ENCODE assay signal across 37 cellular contexts in the genomic region with DNA sequence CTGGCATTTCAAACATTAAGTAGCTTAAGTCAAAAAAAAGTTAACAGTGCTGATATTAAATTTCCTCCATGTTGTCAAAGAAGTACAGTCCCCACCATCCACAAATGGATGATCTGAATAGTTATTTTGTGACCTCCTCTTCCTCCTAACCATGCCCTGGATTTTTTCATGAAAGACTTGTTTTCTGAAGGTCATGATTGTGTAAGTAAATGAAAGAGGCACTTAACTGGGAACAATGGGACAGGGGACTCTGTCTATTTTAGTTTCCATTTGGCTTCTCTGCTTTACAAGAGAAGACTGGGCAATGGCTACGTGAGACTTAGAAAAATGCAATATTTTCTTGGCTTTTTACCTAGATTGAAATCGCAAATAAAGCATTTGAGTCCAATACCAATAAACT. TPM values are rescaled to one million over a fixed set of nuclear protein-coding genes. Genes with fewer than 3 reads are reported as not detected.
"Had no signal": no experiment of that assay in that cellular context is flagged by ENCODE, and none has a peak within 500 bp of the region (broad histone marks: within the 10 kb centered on the region; RNA-seq: fewer than 3 reads in every experiment).

No MANE protein-coding gene starts in this region.

- FAIRE-seq: colon, endometrium, endothelial cell of umbilical vein had no signal

- H3K27ac Mint-ChIP-seq: activated CD4-positive, alpha-beta memory T cell treated with anti-CD3 and anti-CD28 coated beads for 36 hours; activated CD4-positive, alpha-beta T cell treated with anti-CD3 and anti-CD28 coated beads for 36 hours; activated CD4-positive, alpha-beta T cell treated with anti-CD3 and anti-CD28 coated beads, Interleukin-2, amount 10 ng/mL, durations not matched to agents 24 days and 14 days; activated CD8-positive, alpha-beta memory T cell treated with anti-CD3 and anti-CD28 coated beads, Interleukin-2, amount 10 ng/mL, durations not matched to agents 7 days and 5 days; activated CD8-positive, alpha-beta T cell treated with anti-CD3 and anti-CD28 coated beads, Interleukin-2, amount 10 ng/mL, durations not matched to agents 7 days and 5 days; activated naive CD4-positive, alpha-beta T cell treated with anti-CD3 and anti-CD28 coated beads for 36 hours; activated naive CD4-positive, alpha-beta T cell treated with anti-CD3 and anti-CD28 coated beads, Interleukin-2, amount 50 U/mL, for 24 hours; activated naive CD8-positive, alpha-beta T cell treated with anti-CD3 and anti-CD28 coated beads for 36 hours; activated naive CD8-positive, alpha-beta T cell treated with anti-CD3 and anti-CD28 coated beads, Interleukin-2, amount 50 U/mL, for 24 hours; activated T-helper 1 cell treated with anti-CD3 and anti-CD28 coated beads, Interleukin-12 subunit alpha, Interleukin-12 subunit beta, Interleukin-2, Interleukin-4 antibody, amounts not matched to agents 30 ng/mL and 10 ng/mL and 1 ng/mL, durations not matched to agents 14 hours and 24 hours and 36 hours; activated T-helper 2 cell treated with anti-CD3 and anti-CD28 coated beads, Interferon-gamma antibody, Interleukin-2, Interleukin-4, amounts not matched to agents 10 μg/mL and 5 μg/mL and 100 μg/mL, durations not matched to agents 14 hours and 24 hours and 36 hours; T-cell; T-helper 1 cell treated with Interleukin-12 subunit alpha and Interleukin-12 subunit beta and Interleukin-4 antibody, amounts not matched to agents 30 μg/mL and 1 μg/mL, for 36 hours; T-helper 2 cell treated with Interferon-gamma antibody and Interleukin-4, amounts not matched to agents 5 μg/mL and 100 μg/mL, for 36 hours had no signal

- H3K4me3 ChIP-seq: adrenal gland, body of pancreas, esophagus squamous epithelium, gastroesophageal sphincter had no signal

- DNase-seq: activated CD4-positive, alpha-beta memory T cell treated with anti-CD3 and anti-CD28 coated beads for 36 hours; activated CD4-positive, alpha-beta T cell treated with anti-CD3 and anti-CD28 coated beads for 36 hours; activated CD4-positive, alpha-beta T cell treated with anti-CD3 and anti-CD28 coated beads, Interleukin-2, amount 10 ng/mL, durations not matched to agents 24 days and 14 days; activated CD4-positive, CD25-positive, alpha-beta regulatory T cell; activated CD4-positive, CD25-positive, alpha-beta regulatory T cell treated with anti-CD3 and anti-CD28 coated beads, Interleukin-2, amount 50 U/mL, for 72 hours; activated CD8-positive, alpha-beta memory T cell treated with anti-CD3 and anti-CD28 coated beads, Interleukin-2, amount 10 ng/mL, durations not matched to agents 7 days and 5 days; activated CD8-positive, alpha-beta memory T cell treated with anti-CD3 and anti-CD28 coated beads, Interleukin-2, amount 50 U/mL, for 4 hours; activated CD8-positive, alpha-beta T cell treated with anti-CD3 and anti-CD28 coated beads, Interleukin-2, amount 10 ng/mL, durations not matched to agents 7 days and 5 days; activated effector memory CD4-positive, alpha-beta T cell treated with anti-CD3 and anti-CD28 coated beads, Interleukin-2, amount 50 U/mL, for 16 hours; activated naive CD4-positive, alpha-beta T cell treated with anti-CD3 and anti-CD28 coated beads for 36 hours; activated naive CD8-positive, alpha-beta T cell treated with anti-CD3 and anti-CD28 coated beads for 36 hours; activated naive CD8-positive, alpha-beta T cell treated with anti-CD3 and anti-CD28 coated beads, Interleukin-2, amount 50 U/mL, for 24 hours; activated T-cell treated with anti-CD3 and anti-CD28 coated beads, Interleukin-2, amount 50 U/mL, for 1 hour; activated T-cell treated with anti-CD3 and anti-CD28 coated beads, Interleukin-2, amount 50 U/mL, for 48 hours; adrenal gland; amygdala; aorta; body of pancreas; caudate nucleus; cortex of kidney; dermis blood vessel endothelial cell; effector CD8-positive, alpha-beta T cell; esophagus squamous epithelium; foreskin melanocyte; T-cell; T1000; WERI-Rb-1 had no signal

- H3K27ac ChIP-seq: adrenal gland, body of pancreas, epithelial cell of prostate, esophagus squamous epithelium, gastroesophageal sphincter, WERI-Rb-1 had no signal

- H3K4me3 Mint-ChIP-seq: activated CD4-positive, alpha-beta memory T cell treated with anti-CD3 and anti-CD28 coated beads for 36 hours; activated CD4-positive, alpha-beta T cell treated with anti-CD3 and anti-CD28 coated beads for 36 hours; activated CD4-positive, alpha-beta T cell treated with anti-CD3 and anti-CD28 coated beads, Interleukin-2, amount 10 ng/mL, durations not matched to agents 24 days and 14 days; activated CD8-positive, alpha-beta memory T cell treated with anti-CD3 and anti-CD28 coated beads, Interleukin-2, amount 10 ng/mL, durations not matched to agents 7 days and 5 days; activated CD8-positive, alpha-beta T cell treated with anti-CD3 and anti-CD28 coated beads, Interleukin-2, amount 10 ng/mL, durations not matched to agents 7 days and 5 days; activated naive CD4-positive, alpha-beta T cell treated with anti-CD3 and anti-CD28 coated beads for 36 hours; activated naive CD4-positive, alpha-beta T cell treated with anti-CD3 and anti-CD28 coated beads, Interleukin-2, amount 50 U/mL, for 24 hours; activated naive CD8-positive, alpha-beta T cell treated with anti-CD3 and anti-CD28 coated beads for 36 hours; activated naive CD8-positive, alpha-beta T cell treated with anti-CD3 and anti-CD28 coated beads, Interleukin-2, amount 50 U/mL, for 24 hours; activated T-helper 1 cell treated with anti-CD3 and anti-CD28 coated beads, Interleukin-12 subunit alpha, Interleukin-12 subunit beta, Interleukin-2, Interleukin-4 antibody, amounts not matched to agents 30 ng/mL and 10 ng/mL and 1 ng/mL, durations not matched to agents 14 hours and 24 hours and 36 hours; T-cell; T-helper 1 cell treated with Interleukin-12 subunit alpha and Interleukin-12 subunit beta and Interleukin-4 antibody, amounts not matched to agents 30 μg/mL and 1 μg/mL, for 36 hours; T-helper 2 cell treated with Interferon-gamma antibody and Interleukin-4, amounts not matched to agents 5 μg/mL and 100 μg/mL, for 36 hours had no signal

- H3K9me3 Mint-ChIP-seq: activated CD4-positive, alpha-beta memory T cell treated with anti-CD3 and anti-CD28 coated beads for 36 hours; activated CD4-positive, alpha-beta T cell treated with anti-CD3 and anti-CD28 coated beads, Interleukin-2, amount 10 ng/mL, durations not matched to agents 24 days and 14 days; activated naive CD4-positive, alpha-beta T cell treated with anti-CD3 and anti-CD28 coated beads for 36 hours; activated naive CD4-positive, alpha-beta T cell treated with anti-CD3 and anti-CD28 coated beads, Interleukin-2, amount 50 U/mL, for 24 hours; activated naive CD8-positive, alpha-beta T cell treated with anti-CD3 and anti-CD28 coated beads for 36 hours; activated naive CD8-positive, alpha-beta T cell treated with anti-CD3 and anti-CD28 coated beads, Interleukin-2, amount 50 U/mL, for 24 hours; activated T-helper 1 cell treated with anti-CD3 and anti-CD28 coated beads, Interleukin-12 subunit alpha, Interleukin-12 subunit beta, Interleukin-2, Interleukin-4 antibody, amounts not matched to agents 30 ng/mL and 10 ng/mL and 1 ng/mL, durations not matched to agents 14 hours and 24 hours and 36 hours; activated T-helper 2 cell treated with anti-CD3 and anti-CD28 coated beads, Interferon-gamma antibody, Interleukin-2, Interleukin-4, amounts not matched to agents 10 μg/mL and 5 μg/mL and 100 μg/mL, durations not matched to agents 14 hours and 24 hours and 36 hours; T-cell; T-helper 1 cell treated with Interleukin-12 subunit alpha and Interleukin-12 subunit beta and Interleukin-4 antibody, amounts not matched to agents 30 μg/mL and 1 μg/mL, for 36 hours; T-helper 2 cell treated with Interferon-gamma antibody and Interleukin-4, amounts not matched to agents 5 μg/mL and 100 μg/mL, for 36 hours had no signal

- H3K36me3 ChIP-seq: adrenal gland had no signal

- H3K27me3 ChIP-seq: adrenal gland, body of pancreas, esophagus squamous epithelium, gastroesophageal sphincter had no signal

- H3K27me3 Mint-ChIP-seq: activated CD4-positive, alpha-beta memory T cell treated with anti-CD3 and anti-CD28 coated beads for 36 hours; activated CD4-positive, alpha-beta T cell treated with anti-CD3 and anti-CD28 coated beads for 36 hours; activated CD4-positive, alpha-beta T cell treated with anti-CD3 and anti-CD28 coated beads, Interleukin-2, amount 10 ng/mL, durations not matched to agents 24 days and 14 days; activated CD8-positive, alpha-beta memory T cell treated with anti-CD3 and anti-CD28 coated beads, Interleukin-2, amount 10 ng/mL, durations not matched to agents 7 days and 5 days; activated naive CD4-positive, alpha-beta T cell treated with anti-CD3 and anti-CD28 coated beads, Interleukin-2, amount 50 U/mL, for 24 hours; activated naive CD8-positive, alpha-beta T cell treated with anti-CD3 and anti-CD28 coated beads for 36 hours; activated naive CD8-positive, alpha-beta T cell treated with anti-CD3 and anti-CD28 coated beads, Interleukin-2, amount 50 U/mL, for 24 hours; T-cell had no signal

- H3K4me1 ChIP-seq: adrenal gland, esophagus squamous epithelium, gastroesophageal sphincter had no signal

- H3K4me1 Mint-ChIP-seq: activated naive CD4-positive, alpha-beta T cell treated with anti-CD3 and anti-CD28 coated beads, Interleukin-2, amount 50 U/mL, for 24 hours; T-cell had no signal

- H3K9me3 ChIP-seq: adrenal gland, body of pancreas, esophagus squamous epithelium, gastroesophageal sphincter had no signal

RNA-seq across cellular contexts. Expression of a gene that starts 32.3 kb away (rescaled TPM):
- polyA plus RNA-seq: aorta, endothelial cell of umbilical vein had no signal
